ENCODE assay signal across 20 cellular contexts in the genomic region with DNA sequence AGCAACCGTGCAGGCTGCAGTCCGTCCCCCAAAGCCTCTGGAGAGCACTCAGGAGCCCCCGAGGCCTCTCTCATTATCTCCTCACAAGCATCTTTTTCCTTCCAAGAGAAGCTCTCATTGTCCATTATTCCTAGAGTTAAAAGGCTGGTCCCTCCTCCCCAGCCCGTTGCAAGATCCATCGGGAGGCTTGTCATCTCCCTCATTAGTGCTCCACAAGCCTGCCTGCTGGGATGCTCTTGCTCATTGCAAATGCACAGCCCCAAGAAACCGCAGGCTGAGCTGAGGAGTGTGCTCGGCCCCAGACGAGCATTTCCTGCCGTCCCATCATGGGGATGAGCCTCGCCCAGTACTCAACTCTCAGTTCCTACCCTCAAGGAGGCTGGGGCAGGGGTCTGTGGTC. TPM values are rescaled to one million over a fixed set of nuclear protein-coding genes. Genes with fewer than 3 reads are reported as not detected.
DNase-seq lines count a peak whose midpoint lies in the region; ATAC-seq and TF ChIP-seq lines count a peak whose summit lies in the region.
"Had no signal": no experiment of that assay in that cellular context is flagged by ENCODE, and none has a peak within 500 bp of the region (broad histone marks: within the 10 kb centered on the region; RNA-seq: fewer than 3 reads in every experiment).

No MANE protein-coding gene starts in this region.

- in situ Hi-C loops in astrocyte of the spinal cord (cut with HindIII; ENCODE audit: low sequenced_read_pairs): no loop called here

- no peaks in the 10 kb centered on the region for H3K27me3 ChIP-seq in left ventricle myocardium inferior (ENCODE audit: low read depth)
- H3K27me3 ChIP-seq in right cardiac atrium (ENCODE audit: control insufficient read depth, insufficient read depth): no peaks in the 10 kb centered on the region
- H3K27me3 ChIP-seq: transverse colon had no signal

- H3K27ac ChIP-seq in left ventricle myocardium inferior (replicated peaks) (peak overlapping the region; percentile 98), right cardiac atrium (ENCODE audit: low read length) (no peak overlapping the region)
- H3K27ac ChIP-seq: C4-2B, KMS-11 had no signal

- 41% methylated on average over 10 of the region's 10 CpGs for WGBS in right cardiac atrium

- no peaks in the 10 kb centered on the region for H3K36me3 Mint-ChIP-seq in activated naive CD8-positive, alpha-beta T cell treated with anti-CD3 and anti-CD28 coated beads, Interleukin-2, amount 50 U/mL, for 24 hours (ENCODE audit: low read depth)
- H3K36me3 Mint-ChIP-seq in endothelial cell (ENCODE audit: low read depth, unreplicated experiment): no peaks in the 10 kb centered on the region
- H3K36me3 Mint-ChIP-seq: activated naive CD4-positive, alpha-beta T cell treated with anti-CD3 and anti-CD28 coated beads, Interleukin-2, amount 50 U/mL, for 72 hours; T-cell had no signal

- H3K4me1 ChIP-seq in left ventricle myocardium inferior (peaks cover 100% of the 10 kb centered on the region), right cardiac atrium (ENCODE audit: control insufficient read depth, insufficient read depth, low read length) (peaks cover 53% of the 10 kb centered on the region)

- H3K9me3 ChIP-seq in left ventricle myocardium inferior (replicated peaks): no peaks in the 10 kb centered on the region
- H3K9me3 ChIP-seq in right cardiac atrium (ENCODE audit: control insufficient read depth, low read length): no peaks in the 10 kb centered on the region
- H3K9me3 ChIP-seq: transverse colon had no signal

- no peak overlapping the region for H3K27ac Mint-ChIP-seq in activated naive CD8-positive, alpha-beta T cell treated with anti-CD3 and anti-CD28 coated beads, Interleukin-2, amount 50 U/mL, for 24 hours
- no peak overlapping the region for H3K27ac Mint-ChIP-seq in endothelial cell (ENCODE audit: unreplicated experiment)
- H3K27ac Mint-ChIP-seq: activated naive CD4-positive, alpha-beta T cell treated with anti-CD3 and anti-CD28 coated beads, Interleukin-2, amount 50 U/mL, for 72 hours; stimulated activated effector memory CD8-positive, alpha-beta T cell treated with anti-CD3 and anti-CD28 coated beads, Interleukin-12 subunit alpha, Interleukin-12 subunit beta, amount 100 ng/mL, for 72 hours; T-cell had no signal

- no peaks in the 10 kb centered on the region for H3K36me3 ChIP-seq in left ventricle myocardium inferior
- H3K36me3 ChIP-seq: transverse colon had no signal

- DNase-seq in left ventricle myocardium inferior (no peak), right cardiac atrium (no peak), astrocyte of the spinal cord (ENCODE audit: low read depth, low spot score) (peak; percentile 43), midbrain (lab: John Stamatoyannopoulos, UW) (peak; percentile 45), endothelial cell (ENCODE audit: low spot score) (no peak), DMS 273 (lab: John Stamatoyannopoulos, UW; ENCODE audit: unreplicated experiment) (no peak)
- DNase-seq in activated naive CD8-positive, alpha-beta T cell treated with anti-CD3 and anti-CD28 coated beads, Interleukin-2, amount 50 U/mL, for 24 hours: no peak
- DNase-seq: activated CD4-positive, alpha-beta T cell treated with anti-CD3 and anti-CD28 coated beads, Interleukin-2, amount 50 U/mL, for 48 hours; activated T-cell treated with anti-CD3 and anti-CD28 coated beads, Interleukin-2, amount 50 U/mL, for 1 hour; DMS153; effector CD4-positive, alpha-beta T cell; kidney glomerular epithelial cell; NCI-H1092; T-cell; transverse colon had no signal

- no peaks in the 10 kb centered on the region for H3K9me3 Mint-ChIP-seq in activated naive CD8-positive, alpha-beta T cell treated with anti-CD3 and anti-CD28 coated beads, Interleukin-2, amount 50 U/mL, for 24 hours
- no peaks in the 10 kb centered on the region for H3K9me3 Mint-ChIP-seq in endothelial cell (ENCODE audit: unreplicated experiment)
- H3K9me3 Mint-ChIP-seq: activated naive CD4-positive, alpha-beta T cell treated with anti-CD3 and anti-CD28 coated beads, Interleukin-2, amount 50 U/mL, for 72 hours; stimulated activated effector memory CD8-positive, alpha-beta T cell treated with anti-CD3 and anti-CD28 coated beads, Interleukin-12 subunit alpha, Interleukin-12 subunit beta, amount 100 ng/mL, for 72 hours; T-cell had no signal

- peaks cover 11% of the 10 kb centered on the region for H3K4me1 Mint-ChIP-seq in activated naive CD8-positive, alpha-beta T cell treated with anti-CD3 and anti-CD28 coated beads, Interleukin-2, amount 50 U/mL, for 24 hours
- peaks cover 33% of the 10 kb centered on the region for H3K4me1 Mint-ChIP-seq in endothelial cell (ENCODE audit: unreplicated experiment)

- TF ChIP-seq CTCF in left ventricle myocardium inferior (IDR thresholded peaks at IDR 0.05; ENCODE audit: borderline replicate concordance) (no peak), astrocyte of the spinal cord (IDR thresholded peaks at IDR 0.05; ENCODE audit: low read depth, low read length) (no peak), endothelial cell (IDR thresholded peaks at IDR 0.05; ENCODE audit: unreplicated experiment) (no peak)

- H3K4me3 Mint-ChIP-seq in activated naive CD8-positive, alpha-beta T cell treated with anti-CD3 and anti-CD28 coated beads, Interleukin-2, amount 50 U/mL, for 24 hours: no peak overlapping the region
- no peak overlapping the region for H3K4me3 Mint-ChIP-seq in endothelial cell (ENCODE audit: unreplicated experiment)
- H3K4me3 Mint-ChIP-seq: stimulated activated effector memory CD8-positive, alpha-beta T cell treated with anti-CD3 and anti-CD28 coated beads, Interleukin-12 subunit alpha, Interleukin-12 subunit beta, amount 100 ng/mL, for 72 hours; T-cell had no signal

- intact Hi-C loops in left ventricle myocardium inferior (cut with micrococcal nuclease) (no loop called here), right cardiac atrium (cut with DNase I) (no loop called here)

- H3K4me3 ChIP-seq in left ventricle myocardium inferior: no peak overlapping the region
- no peak overlapping the region for H3K4me3 ChIP-seq in right cardiac atrium (ENCODE audit: low read length)
- no peak overlapping the region for H3K4me3 ChIP-seq in astrocyte of the spinal cord (ENCODE audit: low read depth, low read length)
- H3K4me3 ChIP-seq: transverse colon had no signal

- H3K27me3 Mint-ChIP-seq in activated naive CD8-positive, alpha-beta T cell treated with anti-CD3 and anti-CD28 coated beads, Interleukin-2, amount 50 U/mL, for 24 hours: peaks cover 7% of the 10 kb centered on the region
- peaks cover 6% of the 10 kb centered on the region for H3K27me3 Mint-ChIP-seq in endothelial cell (ENCODE audit: unreplicated experiment)

- no peak for ATAC-seq in right cardiac atrium
- no peak for ATAC-seq in activated naive CD8-positive, alpha-beta T cell treated with anti-CD3 and anti-CD28 coated beads, Interleukin-2, amount 50 U/mL, for 24 hours
- no peak for ATAC-seq in GM21528 (IDR thresholded peaks at IDR 0.05; ENCODE audit: low FRiP score, unreplicated experiment)
- ATAC-seq: activated naive CD4-positive, alpha-beta T cell treated with anti-CD3 and anti-CD28 coated beads, Interleukin-2, amount 50 U/mL, for 72 hours; stimulated activated effector memory CD8-positive, alpha-beta T cell treated with anti-CD3 and anti-CD28 coated beads, Interleukin-12 subunit alpha, Interleukin-12 subunit beta, amount 100 ng/mL, for 72 hours; T-cell had no signal

RNA-seq across cellular contexts. Expression of gene NUAK1, which starts 23.3 kb away (rescaled TPM):
- total RNA-seq in left ventricle myocardium inferior (42.1 TPM), right cardiac atrium (10 to 100 TPM; 20.1 to 30.2 (median 23.7) TPM), endothelial cell (ENCODE audit: unreplicated experiment) (16.6 TPM)
- polyA plus RNA-seq in right cardiac atrium: 10.0 TPM
- total RNA-seq: activated naive CD4-positive, alpha-beta T cell treated with anti-CD3 and anti-CD28 coated beads, Interleukin-2, amount 50 U/mL, for 72 hours had no signal

Comparison
In these comparisons a context has a peak if more than half of its experiments do, and no peak if none do; other contexts are left out.
1. DNase-seq: peak in astrocyte of the spinal cord (single experiment) and midbrain (single experiment); none in left ventricle myocardium inferior (single experiment), right cardiac atrium (0 of 3), activated naive CD8-positive, alpha-beta T cell treated with anti-CD3 and anti-CD28 coated beads, Interleukin-2, amount 50 U/mL, for 24 hours (single experiment), endothelial cell (single experiment) and DMS 273 (single experiment).